12 cellular contexts compared by ENCODE assay signal in genomic region chr6:160791981-160792418, GRCh38.
DNase-seq lines count a peak whose midpoint lies in the region; ATAC-seq and TF ChIP-seq lines count a peak whose summit lies in the region.
"Had no signal": no experiment of that assay in that cellular context is flagged by ENCODE, and none has a peak within 500 bp of the region (broad histone marks: within the 10 kb centered on the region; RNA-seq: fewer than 3 reads in every experiment).

No MANE protein-coding gene starts in this region.

- no peak overlapping the region for H3K4me3 Mint-ChIP-seq in activated T-helper 2 cell treated with anti-CD3 and anti-CD28 coated beads, Interferon-gamma antibody, Interleukin-2, Interleukin-4, amounts not matched to agents 10 μg/mL and 5 μg/mL and 100 μg/mL, durations not matched to agents 14 hours and 24 hours and 36 hours (ENCODE audit: low read depth)
- H3K4me3 Mint-ChIP-seq: activated CD4-positive, alpha-beta memory T cell treated with anti-CD3 and anti-CD28 coated beads, Interleukin-2, amount 10 ng/mL, durations not matched to agents 7 days and 5 days had no signal

- no peak overlapping the region for H2AFZ ChIP-seq in mammary epithelial cell (ENCODE audit: low read depth, low read length)

- peak overlapping the region; percentile 61 for H3K4me2 ChIP-seq in mammary epithelial cell (ENCODE audit: insufficient read depth, low read depth, low read length)

- TF ChIP-seq POLR2A in erythroblast (IDR thresholded peaks at IDR 0.05; ENCODE audit: low read length), result no peak

- WGBS in mammary epithelial cell (ENCODE audit: low coverage, missing lambda C conversion rate), result 74% methylated on average over 3 of the region's 3 CpGs

- intact Hi-C loops in mammary epithelial cell (cut with micrococcal nuclease), result no loop called here
- intact Hi-C loops in activated T-helper 2 cell treated with anti-CD3 and anti-CD28 coated beads, Interferon-gamma antibody, Interleukin-2, Interleukin-4, amounts not matched to agents 10 μg/mL and 5 μg/mL and 100 μg/mL, durations not matched to agents 14 hours and 24 hours and 36 hours (cut with micrococcal nuclease), result no loop called here

- dilution Hi-C loops in mammary epithelial cell (cut with HindIII; ENCODE audit: low sequenced_read_pairs), result no loop called here

- BruUV-seq in mammary epithelial cell (replicated peaks; lab: Mats Ljungman, UMichigan), result no TSS peak

- peak overlapping the region; percentile 29 for H3K27ac ChIP-seq in mammary epithelial cell (ENCODE audit: insufficient read depth, low read depth, low read length)
- H3K27ac ChIP-seq: skin epidermis had no signal

- no peak for TF ChIP-seq CTCF in mammary epithelial cell (conservative IDR thresholded peaks at IDR 0.05 in 1 of 2, IDR thresholded peaks at IDR 0.05 in 1 of 2; ENCODE audit: extremely low read depth in 1 of 2, insufficient read depth in 1 of 2, low read depth in 1 of 2, low read length in 2 of 2)

- ATAC-seq in GM18867 (IDR thresholded peaks at IDR 0.05; ENCODE audit: unreplicated experiment) (peak; percentile 54), GM21529 (IDR thresholded peaks at IDR 0.05; ENCODE audit: unreplicated experiment) (peak; percentile 49), HG03196 (IDR thresholded peaks at IDR 0.05; ENCODE audit: unreplicated experiment) (peak; percentile 46), HG03135 (IDR thresholded peaks at IDR 0.05; ENCODE audit: unreplicated experiment) (no peak)

- H3K4me1 Mint-ChIP-seq in activated T-helper 2 cell treated with anti-CD3 and anti-CD28 coated beads, Interferon-gamma antibody, Interleukin-2, Interleukin-4, amounts not matched to agents 10 μg/mL and 5 μg/mL and 100 μg/mL, durations not matched to agents 14 hours and 24 hours and 36 hours (ENCODE audit: low read depth), result peaks cover 3% of the 10 kb centered on the region
- H3K4me1 Mint-ChIP-seq: activated CD4-positive, alpha-beta memory T cell treated with anti-CD3 and anti-CD28 coated beads, Interleukin-2, amount 10 ng/mL, durations not matched to agents 7 days and 5 days had no signal

- H3K36me3 ChIP-seq in mammary epithelial cell (ENCODE audit: insufficient read depth, low read length), result no peaks in the 10 kb centered on the region

- H3K79me2 ChIP-seq in mammary epithelial cell (ENCODE audit: insufficient read depth, low read length), result no peaks in the 10 kb centered on the region

- H3K27me3 ChIP-seq in mammary epithelial cell (ENCODE audit: insufficient read depth, low read length), result no peaks in the 10 kb centered on the region

- no peaks in the 10 kb centered on the region for H3K27me3 Mint-ChIP-seq in activated T-helper 2 cell treated with anti-CD3 and anti-CD28 coated beads, Interferon-gamma antibody, Interleukin-2, Interleukin-4, amounts not matched to agents 10 μg/mL and 5 μg/mL and 100 μg/mL, durations not matched to agents 14 hours and 24 hours and 36 hours (ENCODE audit: low read depth)
- H3K27me3 Mint-ChIP-seq: activated CD4-positive, alpha-beta memory T cell treated with anti-CD3 and anti-CD28 coated beads, Interleukin-2, amount 10 ng/mL, durations not matched to agents 7 days and 5 days had no signal

- H3K9ac ChIP-seq in mammary epithelial cell (ENCODE audit: insufficient read depth, low read length), result no peak overlapping the region

- no peak overlapping the region for H3K4me3 ChIP-seq in mammary epithelial cell (replicated peaks in 1 of 3; ENCODE audit: insufficient read depth in 1 of 3, low read depth in 2 of 3, low read length in 3 of 3)
- H3K4me3 ChIP-seq: skin epidermis had no signal

- H3K9me3 ChIP-seq in mammary epithelial cell (replicated peaks; ENCODE audit: insufficient read depth, low read length), result no peaks in the 10 kb centered on the region

- in situ Hi-C loops in mammary epithelial cell (cut with MboI; ENCODE audit: low sequenced_read_pairs in 2 of 2), result no loop called here

- H3K27ac Mint-ChIP-seq in activated T-helper 2 cell treated with anti-CD3 and anti-CD28 coated beads, Interferon-gamma antibody, Interleukin-2, Interleukin-4, amounts not matched to agents 10 μg/mL and 5 μg/mL and 100 μg/mL, durations not matched to agents 14 hours and 24 hours and 36 hours, result no peak overlapping the region
- H3K27ac Mint-ChIP-seq: activated CD4-positive, alpha-beta memory T cell treated with anti-CD3 and anti-CD28 coated beads, Interleukin-2, amount 10 ng/mL, durations not matched to agents 7 days and 5 days had no signal

- peaks cover 25% of the 10 kb centered on the region for H3K4me1 ChIP-seq in mammary epithelial cell (ENCODE audit: insufficient read depth, low read length)

- no peaks in the 10 kb centered on the region for H4K20me1 ChIP-seq in mammary epithelial cell (ENCODE audit: insufficient read depth, low read length)

- CTCF ChIA-PET in mammary epithelial cell (lab: Charles Lee; ENCODE audit: low non-redundant PET), result interaction anchor here (0.7 to 0.9 kb wide), 2 partner anchors 25 to 272 kb away, joined by 3 to 5 read pairs; no protein-coding TSS in a partner anchor

- H3K36me3 Mint-ChIP-seq in activated T-helper 2 cell treated with anti-CD3 and anti-CD28 coated beads, Interferon-gamma antibody, Interleukin-2, Interleukin-4, amounts not matched to agents 10 μg/mL and 5 μg/mL and 100 μg/mL, durations not matched to agents 14 hours and 24 hours and 36 hours (ENCODE audit: low read depth), result no peaks in the 10 kb centered on the region

- H3K9me3 Mint-ChIP-seq in activated T-helper 2 cell treated with anti-CD3 and anti-CD28 coated beads, Interferon-gamma antibody, Interleukin-2, Interleukin-4, amounts not matched to agents 10 μg/mL and 5 μg/mL and 100 μg/mL, durations not matched to agents 14 hours and 24 hours and 36 hours, result peaks cover 13% of the 10 kb centered on the region

- peak; percentile 64 for DNase-seq in mammary epithelial cell
- no peak for DNase-seq in activated T-helper 2 cell treated with anti-CD3 and anti-CD28 coated beads, Interferon-gamma antibody, Interleukin-2, Interleukin-4, amounts not matched to agents 10 μg/mL and 5 μg/mL and 100 μg/mL, durations not matched to agents 14 hours and 24 hours and 36 hours (ENCODE audit: low spot score)
- DNase-seq in erythroblast (lab: John Stamatoyannopoulos, UW), result no peak
- DNase-seq in activated CD8-positive, alpha-beta memory T cell treated with anti-CD3 and anti-CD28 coated beads, Interleukin-2, amount 50 U/mL, for 4 hours, result no peak
- DNase-seq: activated CD4-positive, alpha-beta memory T cell treated with anti-CD3 and anti-CD28 coated beads, Interleukin-2, amount 10 ng/mL, durations not matched to agents 7 days and 5 days; C1 segment of cervical spinal cord; NCI-H510A had no signal
